Comparison of ENCODE assay signal across 33 cellular contexts in the genomic region with DNA sequence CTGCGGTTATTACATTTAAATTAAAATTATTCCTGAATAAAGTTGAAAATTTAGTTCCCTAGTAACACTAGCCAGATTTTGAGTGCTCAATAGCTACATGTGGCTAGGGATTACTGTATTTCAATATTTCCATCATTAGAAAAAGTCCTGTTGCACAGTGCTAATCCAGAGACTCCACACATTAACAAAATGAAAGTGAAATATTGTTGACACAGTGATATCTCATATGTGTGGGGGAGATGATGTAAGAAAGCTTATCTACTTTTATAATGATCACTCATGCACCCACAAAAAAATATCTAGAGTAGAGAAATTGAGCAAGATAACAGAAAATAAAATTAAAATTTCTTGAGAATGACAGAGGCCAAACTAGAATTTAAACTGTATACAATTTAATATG.
"Had no signal": no experiment of that assay in that cellular context is flagged by ENCODE, and none has a peak within 500 bp of the region (broad histone marks: within the 10 kb centered on the region; RNA-seq: fewer than 3 reads in every experiment).

No MANE protein-coding gene starts in this region.

- FAIRE-seq: bronchial epithelial cell, TTC549 had no signal

- H3K27ac ChIP-seq: adrenal gland, ascending aorta, cardiac muscle cell, VCaP had no signal

- H3K27me3 ChIP-seq: adrenal gland, ascending aorta, cardiac muscle cell had no signal

- H3K9me3 ChIP-seq: adrenal gland, ascending aorta had no signal

- DNase-seq: activated B cell treated with CpG ODN at 0.5 μM for 24 hours; activated CD4-positive, alpha-beta memory T cell treated with anti-CD3 and anti-CD28 coated beads for 36 hours; activated CD4-positive, alpha-beta T cell treated with anti-CD3 and anti-CD28 coated beads for 4 hours; activated CD4-positive, alpha-beta T cell treated with anti-CD3 and anti-CD28 coated beads, Interleukin-2, amount 10 ng/mL, durations not matched to agents 24 days and 14 days; activated CD4-positive, alpha-beta T cell treated with anti-CD3 and anti-CD28 coated beads, Interleukin-2, amount 50 U/mL, for 1 hour; activated CD4-positive, alpha-beta T cell treated with anti-CD3 and anti-CD28 coated beads, Interleukin-2, amount 50 U/mL, for 4 hours; activated CD4-positive, CD25-positive, alpha-beta regulatory T cell treated with anti-CD3 and anti-CD28 coated beads, Interleukin-2, amount 50 U/mL, for 72 hours; activated CD8-positive, alpha-beta memory T cell treated with anti-CD3 and anti-CD28 coated beads, Interleukin-2, amount 50 U/mL, for 4 hours; activated CD8-positive, alpha-beta T cell treated with anti-CD3 and anti-CD28 coated beads for 36 hours; activated effector memory CD4-positive, alpha-beta T cell treated with anti-CD3 and anti-CD28 coated beads, Interleukin-2, amount 50 U/mL, for 16 hours; activated gamma-delta T cell treated with Interleukin-2 at 50 U/mL for 16 hours; activated naive CD4-positive, alpha-beta T cell; activated naive CD4-positive, alpha-beta T cell treated with anti-CD3 and anti-CD28 coated beads for 36 hours; activated naive CD4-positive, alpha-beta T cell treated with anti-CD3 and anti-CD28 coated beads, Interleukin-2, amount 50 U/mL, for 16 hours; activated naive CD8-positive, alpha-beta T cell treated with anti-CD3 and anti-CD28 coated beads for 36 hours; activated T-cell treated with anti-CD3 and anti-CD28 coated beads for 4 hours; activated T-cell treated with anti-CD3 and anti-CD28 coated beads, Interleukin-2, amount 50 U/mL, for 1 hour; activated T-cell treated with anti-CD3 and anti-CD28 coated beads, Interleukin-2, amount 50 U/mL, for 4 hours; activated T-cell treated with anti-CD3 and anti-CD28 coated beads, Interleukin-2, amount 50 U/mL, for 72 hours; adrenal gland; amygdala; anterior cingulate cortex; caudate nucleus; cerebellar nuclear complex; T-helper 2 cell; T-helper 9 cell had no signal

- H3K4me1 ChIP-seq: adrenal gland, ascending aorta had no signal

- H3K4me3 ChIP-seq: adrenal gland, ascending aorta, cardiac muscle cell had no signal

- ATAC-seq: activated CD8-positive, alpha-beta T cell treated with anti-CD3 and anti-CD28 coated beads for 36 hours; activated naive CD4-positive, alpha-beta T cell treated with anti-CD3 and anti-CD28 coated beads, Interleukin-2, amount 50 U/mL, for 72 hours; activated T-cell treated with anti-CD3 and anti-CD28 coated beads, Interleukin-2, amount 50 U/mL, for 4 hours; activated T-cell treated with anti-CD3 and anti-CD28 coated beads, Interleukin-2, amount 50 U/mL, for 72 hours; activated T-helper 17 cell treated with anti-CD3 and anti-CD28 coated beads, Interleukin-2, amount 50 U/mL, for 72 hours had no signal

- H3K36me3 ChIP-seq: adrenal gland, ascending aorta, cardiac muscle cell had no signal
